Comparison of ENCODE assay signal across 11 cellular contexts in the genomic region with DNA sequence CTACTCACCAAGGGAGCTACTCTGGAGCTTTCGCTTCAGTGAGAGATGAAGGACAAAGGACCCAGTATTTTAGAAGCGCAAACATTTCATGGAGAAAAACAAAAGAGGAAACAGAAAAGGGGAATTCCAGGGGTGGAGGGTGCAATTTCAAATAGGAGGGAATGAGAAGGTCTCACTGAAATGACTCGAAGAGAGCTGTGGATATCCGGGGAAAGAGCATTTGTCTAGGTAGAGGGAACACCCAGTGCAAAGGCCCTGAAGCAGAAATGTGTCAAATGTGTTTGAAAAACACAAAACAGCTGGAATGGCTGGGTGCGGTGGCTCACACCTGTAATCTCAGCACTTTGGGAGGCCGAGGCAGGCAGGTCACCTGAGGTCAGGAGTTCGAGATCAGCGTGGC. TPM values are rescaled to one million over a fixed set of nuclear protein-coding genes. Genes with fewer than 3 reads are reported as not detected.
DNase-seq lines count a peak whose midpoint lies in the region; ATAC-seq and TF ChIP-seq lines count a peak whose summit lies in the region.
"Had no signal": no experiment of that assay in that cellular context is flagged by ENCODE, and none has a peak within 500 bp of the region (broad histone marks: within the 10 kb centered on the region; RNA-seq: fewer than 3 reads in every experiment).

No MANE protein-coding gene starts in this region.

- no peaks in the 10 kb centered on the region for H4K20me1 ChIP-seq in OCI-LY1 (ENCODE audit: insufficient read depth, low read length)

- H3K27ac Mint-ChIP-seq in Calu3 (ENCODE audit: unreplicated experiment), result no peak overlapping the region
- H3K27ac Mint-ChIP-seq in effector memory CD8-positive, alpha-beta T cell, result peak overlapping the region; percentile 9 to 57

- peaks cover 14% of the 10 kb centered on the region for H3K79me2 ChIP-seq in OCI-LY1 (ENCODE audit: insufficient read depth, low read length)

- no TSS peak for BruUV-seq in Calu3 (replicated peaks; lab: Mats Ljungman, UMichigan)

- H3K36me3 Mint-ChIP-seq in Calu3 (ENCODE audit: insufficient read depth, unreplicated experiment), result peaks cover 74% of the 10 kb centered on the region
- H3K36me3 Mint-ChIP-seq in effector memory CD8-positive, alpha-beta T cell (ENCODE audit: insufficient read depth), result peaks cover 47% of the 10 kb centered on the region

- H3K4me3 ChIP-seq in OCI-LY1 (ENCODE audit: low read depth, low read length, poor library complexity, severe bottlenecking) (peak overlapping the region; percentile 49), skeletal muscle satellite cell (ENCODE audit: low read length) (no peak overlapping the region)

- peak overlapping the region; percentile 98 for H3K27ac ChIP-seq in OCI-LY1 (ENCODE audit: low read depth, low read length, poor library complexity, severe bottlenecking)

- H3K4me1 Mint-ChIP-seq in Calu3 (ENCODE audit: low read depth, unreplicated experiment), result peaks cover 60% of the 10 kb centered on the region
- H3K4me1 Mint-ChIP-seq in effector memory CD8-positive, alpha-beta T cell (ENCODE audit: low read depth in 2 of 2), result peaks cover 61 to 63% of the 10 kb centered on the region in 2 donors

- H3K9ac ChIP-seq in OCI-LY1 (ENCODE audit: low read length), result peak overlapping the region; percentile 52; the same call in 1 of the 2 replicates
- no peak overlapping the region for H3K9ac ChIP-seq in skeletal muscle satellite cell (ENCODE audit: low read depth, low read length)

- no peaks in the 10 kb centered on the region for H3K27me3 ChIP-seq in OCI-LY1 (ENCODE audit: insufficient read depth, low read length)
- H3K27me3 ChIP-seq in skeletal muscle satellite cell (ENCODE audit: control insufficient read depth, insufficient read depth, low read length), result no peaks in the 10 kb centered on the region
- H3K27me3 ChIP-seq: right atrium auricular region had no signal

- ATAC-seq in effector memory CD8-positive, alpha-beta T cell (replicated peaks), result no peak
- no peak for ATAC-seq in HG03442 (IDR thresholded peaks at IDR 0.05; ENCODE audit: unreplicated experiment)
- ATAC-seq in GM19023 (IDR thresholded peaks at IDR 0.05; ENCODE audit: unreplicated experiment), result no peak

- peaks cover 41% of the 10 kb centered on the region for H3K36me3 ChIP-seq in OCI-LY1 (ENCODE audit: insufficient read depth, low read length)
- peaks cover 32% of the 10 kb centered on the region for H3K36me3 ChIP-seq in skeletal muscle satellite cell (ENCODE audit: insufficient read depth, low read length)

- peaks cover 15% of the 10 kb centered on the region for H3F3A ChIP-seq in OCI-LY1 (ENCODE audit: insufficient read depth, low read length)

- TF ChIP-seq CTCF in Calu3 (IDR thresholded peaks at IDR 0.05; ENCODE audit: unreplicated experiment) (no peak), OCI-LY1 (IDR thresholded peaks at IDR 0.05; ENCODE audit: low read length) (no peak)

- H3K9me3 ChIP-seq in OCI-LY1 (ENCODE audit: low read length), result no peaks in the 10 kb centered on the region
- H3K9me3 ChIP-seq in skeletal muscle satellite cell (replicated peaks; ENCODE audit: low read length), result no peaks in the 10 kb centered on the region
- H3K9me3 ChIP-seq: right atrium auricular region had no signal

- H3K9me2 ChIP-seq in OCI-LY1 (ENCODE audit: low read depth, low read length), result no peaks in the 10 kb centered on the region

- H2AFZ ChIP-seq in OCI-LY1 (ENCODE audit: low read length), result no peak overlapping the region

- CTCF ChIA-PET in Calu3 (lab: Charles Lee), result interaction anchor here (2.1 kb wide), 1 partner anchor 212 kb away, joined by 15 read pairs; a partner anchor contains a TSS

- H3K4me1 ChIP-seq in OCI-LY1 (ENCODE audit: insufficient read depth, low read length, severe bottlenecking) (peaks cover 82% of the 10 kb centered on the region), skeletal muscle satellite cell (ENCODE audit: control insufficient read depth, insufficient read depth, low read length) (peaks cover 39% of the 10 kb centered on the region)

- H3K4me2 ChIP-seq in OCI-LY1 (ENCODE audit: low read length) (peak overlapping the region; percentile 77), skeletal muscle satellite cell (ENCODE audit: low read length) (peak overlapping the region; percentile 69)

- DNase-seq in Calu3, result no peak
- DNase-seq in effector memory CD8-positive, alpha-beta T cell, result no peak
- DNase-seq in NCI-H226, result no peak
- DNase-seq: activated CD4-positive, CD25-positive, alpha-beta regulatory T cell treated with anti-CD3 and anti-CD28 coated beads, Interleukin-2, amount 50 U/mL, for 72 hours; aorta; NCI-H1105 had no signal

- intact Hi-C loops in Calu3 (cut with micrococcal nuclease; ENCODE audit: unreplicated experiment), result no loop called here

- peak overlapping the region; percentile 98 for H3K4me3 Mint-ChIP-seq in Calu3 (ENCODE audit: low read depth, unreplicated experiment)
- H3K4me3 Mint-ChIP-seq in effector memory CD8-positive, alpha-beta T cell, result peak overlapping the region; percentile 96 to 98

- H3K9me3 Mint-ChIP-seq in Calu3 (ENCODE audit: low read depth, unreplicated experiment), result no peaks in the 10 kb centered on the region
- H3K9me3 Mint-ChIP-seq in effector memory CD8-positive, alpha-beta T cell, result no peaks in the 10 kb centered on the region

- no peaks in the 10 kb centered on the region for H3K27me3 Mint-ChIP-seq in Calu3 (ENCODE audit: unreplicated experiment)
- H3K27me3 Mint-ChIP-seq in effector memory CD8-positive, alpha-beta T cell, result no peaks in the 10 kb centered on the region

RNA-seq across cellular contexts. Expression of a gene that starts 2.4 kb away (rescaled TPM):
- 82.9 and 87.7 TPM in 2 replicates for total RNA-seq in Calu3 (2022)
- 45.2 and 62.4 TPM in 2 replicates for total RNA-seq in skeletal muscle satellite cell (2012; rRNA removed)

RNA-seq across cellular contexts. Expression of a gene that starts 9.8 kb away (rescaled TPM):
- total RNA-seq in Calu3 (2022), result 294 and 372 TPM in 2 replicates
- total RNA-seq in skeletal muscle satellite cell (2012; rRNA removed), result 164 and 266 TPM in 2 replicates

RNA-seq across cellular contexts. Expression of a gene that starts 28.0 kb away (rescaled TPM):
- total RNA-seq in Calu3 (2022), result 39.2 and 44.3 TPM in 2 replicates
- 33.6 and 33.7 TPM in 2 replicates for total RNA-seq in skeletal muscle satellite cell (2012; rRNA removed)

RNA-seq across cellular contexts. Expression of a gene that starts 40.4 kb away (rescaled TPM):
- total RNA-seq in Calu3 (2022), result 0.05 and 0.07 TPM in 2 replicates
- total RNA-seq in skeletal muscle satellite cell (2012; rRNA removed), result not detected in 2 replicates
